30 cellular contexts compared by ENCODE assay signal in genomic region chr22:24185001-24185500, GRCh38. TPM values are rescaled to one million over a fixed set of nuclear protein-coding genes. Genes with fewer than 3 reads are reported as not detected.
"Had no signal": no experiment of that assay in that cellular context is flagged by ENCODE, and none has a peak within 500 bp of the region (broad histone marks: within the 10 kb centered on the region; RNA-seq: fewer than 3 reads in every experiment).

No MANE protein-coding gene starts in this region.

- H3K4me1 Mint-ChIP-seq: activated naive CD8-positive, alpha-beta T cell treated with anti-CD3 and anti-CD28 coated beads for 36 hours; immature natural killer cell; stimulated activated effector memory CD8-positive, alpha-beta T cell treated with anti-CD3 and anti-CD28 coated beads, Interleukin-12 subunit alpha, Interleukin-12 subunit beta, amount 100 ng/mL, for 72 hours had no signal

- H3K27ac ChIP-seq: adrenal gland, ascending aorta, cardiac muscle cell, dorsolateral prefrontal cortex, gastrocnemius medialis, thoracic aorta, uterus had no signal

- H3K27ac Mint-ChIP-seq: activated naive CD4-positive, alpha-beta T cell treated with anti-CD3 and anti-CD28 coated beads for 36 hours; activated naive CD8-positive, alpha-beta T cell treated with anti-CD3 and anti-CD28 coated beads for 36 hours; activated T-helper 1 cell treated with anti-CD3 and anti-CD28 coated beads, Interleukin-12 subunit alpha, Interleukin-12 subunit beta, Interleukin-2, Interleukin-4 antibody, amounts not matched to agents 30 ng/mL and 10 ng/mL and 1 ng/mL, durations not matched to agents 14 hours and 24 hours and 36 hours; brain; immature natural killer cell; mesothelial cell of epicardium; naive B cell; stimulated activated effector memory CD8-positive, alpha-beta T cell treated with anti-CD3 and anti-CD28 coated beads, Interleukin-12 subunit alpha, Interleukin-12 subunit beta, amount 100 ng/mL, for 72 hours; stimulated activated naive CD8-positive, alpha-beta T cell treated with anti-CD3 and anti-CD28 coated beads, Interleukin-15, Interleukin-2, amounts not matched to agents 100 ng/mL and 50 ng/mL, for 24 hours; T-helper 2 cell treated with Interferon-gamma antibody and Interleukin-4, amounts not matched to agents 5 μg/mL and 100 μg/mL, for 36 hours had no signal

- H3K36me3 ChIP-seq: adrenal gland, cardiac muscle cell, gastrocnemius medialis, uterus had no signal

- H3K4me3 ChIP-seq: adrenal gland, ascending aorta, cardiac muscle cell, dorsolateral prefrontal cortex, gastrocnemius medialis, thoracic aorta, uterus had no signal

- H3K4me3 Mint-ChIP-seq: activated naive CD4-positive, alpha-beta T cell treated with anti-CD3 and anti-CD28 coated beads for 36 hours; activated naive CD8-positive, alpha-beta T cell treated with anti-CD3 and anti-CD28 coated beads for 36 hours; activated T-helper 1 cell treated with anti-CD3 and anti-CD28 coated beads, Interleukin-12 subunit alpha, Interleukin-12 subunit beta, Interleukin-2, Interleukin-4 antibody, amounts not matched to agents 30 ng/mL and 10 ng/mL and 1 ng/mL, durations not matched to agents 14 hours and 24 hours and 36 hours; brain; immature natural killer cell; mesothelial cell of epicardium; naive B cell; neural crest cell; stimulated activated effector memory CD8-positive, alpha-beta T cell treated with anti-CD3 and anti-CD28 coated beads, Interleukin-12 subunit alpha, Interleukin-12 subunit beta, amount 100 ng/mL, for 72 hours; stimulated activated naive CD8-positive, alpha-beta T cell treated with anti-CD3 and anti-CD28 coated beads, Interleukin-15, Interleukin-2, amounts not matched to agents 100 ng/mL and 50 ng/mL, for 24 hours; T-helper 2 cell treated with Interferon-gamma antibody and Interleukin-4, amounts not matched to agents 5 μg/mL and 100 μg/mL, for 36 hours had no signal

- H3K9me3 ChIP-seq: adrenal gland, ascending aorta, gastrocnemius medialis, thoracic aorta, uterus had no signal

- H3K27me3 Mint-ChIP-seq: activated naive CD8-positive, alpha-beta T cell treated with anti-CD3 and anti-CD28 coated beads for 36 hours; naive B cell; stimulated activated naive CD8-positive, alpha-beta T cell treated with anti-CD3 and anti-CD28 coated beads, Interleukin-15, Interleukin-2, amounts not matched to agents 100 ng/mL and 50 ng/mL, for 24 hours had no signal

- H3K9me3 Mint-ChIP-seq: activated naive CD4-positive, alpha-beta T cell treated with anti-CD3 and anti-CD28 coated beads for 36 hours; activated naive CD8-positive, alpha-beta T cell treated with anti-CD3 and anti-CD28 coated beads for 36 hours; activated T-helper 1 cell treated with anti-CD3 and anti-CD28 coated beads, Interleukin-12 subunit alpha, Interleukin-12 subunit beta, Interleukin-2, Interleukin-4 antibody, amounts not matched to agents 30 ng/mL and 10 ng/mL and 1 ng/mL, durations not matched to agents 14 hours and 24 hours and 36 hours; brain; immature natural killer cell; mesothelial cell of epicardium; naive B cell; neural crest cell; stimulated activated effector memory CD8-positive, alpha-beta T cell treated with anti-CD3 and anti-CD28 coated beads, Interleukin-12 subunit alpha, Interleukin-12 subunit beta, amount 100 ng/mL, for 72 hours; stimulated activated naive CD8-positive, alpha-beta T cell treated with anti-CD3 and anti-CD28 coated beads, Interleukin-15, Interleukin-2, amounts not matched to agents 100 ng/mL and 50 ng/mL, for 24 hours; T-helper 2 cell treated with Interferon-gamma antibody and Interleukin-4, amounts not matched to agents 5 μg/mL and 100 μg/mL, for 36 hours had no signal

- DNase-seq: activated CD4-positive, alpha-beta T cell treated with anti-CD3 and anti-CD28 coated beads for 48 hours; activated CD4-positive, alpha-beta T cell treated with anti-CD3 and anti-CD28 coated beads, Interleukin-2, amount 50 U/mL, for 48 hours; activated CD8-positive, alpha-beta memory T cell treated with anti-CD3 and anti-CD28 coated beads for 24 hours; activated effector memory CD4-positive, alpha-beta T cell treated with anti-CD3 and anti-CD28 coated beads, Interleukin-2, amount 50 U/mL, for 16 hours; activated naive CD4-positive, alpha-beta T cell treated with anti-CD3 and anti-CD28 coated beads for 36 hours; activated naive CD8-positive, alpha-beta T cell treated with anti-CD3 and anti-CD28 coated beads for 36 hours; adrenal gland; cerebellar nuclear complex; effector memory CD4-positive, alpha-beta T cell; gastrocnemius medialis; hypothalamus; immature natural killer cell; naive B cell; occipital lobe; small intestine; stimulated activated CD4-positive, alpha-beta T cell treated with anti-CD3 and anti-CD28 coated beads, Interleukin-4, amount 100 ng/mL, for 24 hours; T-helper 1 cell; trophoblast cell had no signal

- H3K27me3 ChIP-seq: adrenal gland, ascending aorta, cardiac muscle cell, dorsolateral prefrontal cortex, gastrocnemius medialis, uterus had no signal

- H3K36me3 Mint-ChIP-seq: activated naive CD8-positive, alpha-beta T cell treated with anti-CD3 and anti-CD28 coated beads for 36 hours; brain; immature natural killer cell; mesothelial cell of epicardium; naive B cell had no signal

RNA-seq across cellular contexts. Expression of gene SUSD2, which starts 3.8 kb away (rescaled TPM):
- total RNA-seq: occipital lobe had no signal

RNA-seq across cellular contexts. Expression of gene GGT5, which starts 59.8 kb away (rescaled TPM):
- total RNA-seq: activated naive CD4-positive, alpha-beta T cell treated with anti-CD3 and anti-CD28 coated beads for 36 hours; activated naive CD8-positive, alpha-beta T cell treated with anti-CD3 and anti-CD28 coated beads for 36 hours; activated T-helper 1 cell treated with anti-CD3 and anti-CD28 coated beads, Interleukin-12 subunit alpha, Interleukin-12 subunit beta, Interleukin-2, Interleukin-4 antibody, amounts not matched to agents 30 ng/mL and 10 ng/mL and 1 ng/mL, durations not matched to agents 14 hours and 24 hours and 36 hours had no signal
- polyA plus RNA-seq: immature natural killer cell had no signal
